21 cellular contexts compared by ENCODE assay signal in the genomic region with DNA sequence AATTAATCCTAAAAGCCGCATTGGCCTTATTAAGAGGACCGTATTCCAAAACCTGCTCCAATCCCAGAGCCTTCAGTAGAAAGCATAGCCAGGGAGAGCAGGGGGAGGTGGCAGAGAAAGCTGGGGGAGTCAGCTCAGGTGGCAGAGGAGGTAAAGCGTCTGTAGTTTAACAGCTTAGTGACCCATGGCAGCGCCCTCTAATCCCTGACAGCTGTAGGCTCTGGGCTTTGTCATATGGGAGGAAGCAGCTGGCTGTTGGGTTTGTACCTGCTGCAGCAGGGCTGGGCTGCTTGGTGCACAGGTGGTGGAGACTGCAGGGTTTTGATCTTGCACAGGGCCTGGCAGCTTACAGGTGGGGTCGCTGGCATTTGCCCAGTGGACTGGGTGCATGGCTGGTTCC. TPM values are rescaled to one million over a fixed set of nuclear protein-coding genes. Genes with fewer than 3 reads are reported as not detected.
DNase-seq lines count a peak whose midpoint lies in the region; ATAC-seq, FAIRE-seq and TF ChIP-seq lines count a peak whose summit lies in the region.
"Had no signal": no experiment of that assay in that cellular context is flagged by ENCODE, and none has a peak within 500 bp of the region (broad histone marks: within the 10 kb centered on the region; RNA-seq: fewer than 3 reads in every experiment).

No MANE protein-coding gene starts in this region.

- intact Hi-C loops in activated CD4-positive, alpha-beta T cell treated with anti-CD3 and anti-CD28 coated beads, Interleukin-2, amount 10 ng/mL, durations not matched to agents 24 days and 14 days (cut with micrococcal nuclease): no loop called here

- ATAC-seq in HG02623 (IDR thresholded peaks at IDR 0.05; ENCODE audit: unreplicated experiment): no peak
- ATAC-seq in GM21723 (IDR thresholded peaks at IDR 0.05; ENCODE audit: unreplicated experiment): no peak
- ATAC-seq: Panc1, Right ventricle myocardium inferior, T-cell had no signal

- H3K27ac Mint-ChIP-seq in activated CD4-positive, alpha-beta T cell treated with anti-CD3 and anti-CD28 coated beads, Interleukin-2, amount 10 ng/mL, durations not matched to agents 24 days and 14 days: no peak overlapping the region
- H3K27ac Mint-ChIP-seq: T-cell had no signal

- no peak overlapping the region for H4K8ac ChIP-seq in H1 (ENCODE audit: extremely low read depth, insufficient read depth, low read length)

- H2BK12ac ChIP-seq in H1 (ENCODE audit: low read depth, low read length): no peak overlapping the region

- H3K23me2 ChIP-seq in H1 (ENCODE audit: low read depth, low read length): no peaks in the 10 kb centered on the region

- no peak overlapping the region for H2BK15ac ChIP-seq in H1 (ENCODE audit: low read length)

- peaks cover 0 to 3% (median 0%) of the 10 kb centered on the region in 4 experiments; a peak in 1 of 7 replicates for H3K27me3 ChIP-seq in H1 (replicated peaks in 1 of 4; ENCODE audit: control insufficient read depth in 3 of 4, extremely low read depth in 1 of 4, insufficient read depth in 3 of 4, low read length in 3 of 4)
- H3K27me3 ChIP-seq: MG63 had no signal

- FAIRE-seq in H1 (lab: Jason Lieb, UNC): no peak
- FAIRE-seq: A204.1 had no signal

- no peak overlapping the region for H3K4me3 Mint-ChIP-seq in activated CD4-positive, alpha-beta T cell treated with anti-CD3 and anti-CD28 coated beads, Interleukin-2, amount 10 ng/mL, durations not matched to agents 24 days and 14 days
- H3K4me3 Mint-ChIP-seq: T-cell had no signal

- H3K9me3 ChIP-seq in H1 (ENCODE audit: insufficient read depth in 2 of 2, low read depth in 1 of 2, low read length in 1 of 2): no peaks in the 10 kb centered on the region
- H3K9me3 ChIP-seq: MG63 had no signal

- H3K14ac ChIP-seq in H1 (ENCODE audit: insufficient read length): no peak overlapping the region

- POLR2A ChIA-PET in H1 (lab: Charles Lee; ENCODE audit: partially characterized antibody): interaction anchor here (1.0 kb wide), 1 partner anchor 19 kb away, joined by 3 read pairs; no protein-coding TSS in a partner anchor

- no peaks in the 10 kb centered on the region for H3K9me3 Mint-ChIP-seq in activated CD4-positive, alpha-beta T cell treated with anti-CD3 and anti-CD28 coated beads, Interleukin-2, amount 10 ng/mL, durations not matched to agents 24 days and 14 days
- H3K9me3 Mint-ChIP-seq: T-cell had no signal

- no peak overlapping the region for H2BK20ac ChIP-seq in H1 (ENCODE audit: low read length)

- no peak overlapping the region for H3K4me3 ChIP-seq in H1 (ENCODE audit: extremely low read depth in 1 of 4, insufficient read depth in 2 of 4, low read depth in 3 of 4, low read length in 4 of 4)
- H3K4me3 ChIP-seq: MG63, SK-N-MC had no signal

- no peak overlapping the region for H4K91ac ChIP-seq in H1 (replicated peaks; ENCODE audit: insufficient read length, low read length)

- H3K23ac ChIP-seq in H1 (ENCODE audit: insufficient read length): no peak overlapping the region

- DNase-seq in D341Med (ENCODE audit: low spot score): peak; percentile 53
- DNase-seq in NAMALWA (ENCODE audit: low spot score): peak; percentile 31
- peak; percentile 98 for DNase-seq in NCI-H82 (lab: John Stamatoyannopoulos, UW)
- no peak for DNase-seq in H1 (ENCODE audit: low read depth in 1 of 2, low spot score in 2 of 2)
- DNase-seq in SKM-1 (lab: John Stamatoyannopoulos, UW; ENCODE audit: unreplicated experiment): no peak
- DNase-seq in activated CD4-positive, alpha-beta T cell treated with anti-CD3 and anti-CD28 coated beads, Interleukin-2, amount 10 ng/mL, durations not matched to agents 24 days and 14 days: no peak
- DNase-seq: C1 segment of cervical spinal cord, H7, IMR-90, Karpas-422, MG63, NCI-H1105 treated with DMSO at 0.1 percent for 48 hours, NCI-H187 treated with DMSO at 0.1 percent for 48 hours, NCI-H2227 treated with DMSO at 0.1 percent for 48 hours, T-cell had no signal

- H3K79me1 ChIP-seq in H1 (ENCODE audit: low read depth, low read length): no peaks in the 10 kb centered on the region

- H3K36me3 Mint-ChIP-seq in activated CD4-positive, alpha-beta T cell treated with anti-CD3 and anti-CD28 coated beads, Interleukin-2, amount 10 ng/mL, durations not matched to agents 24 days and 14 days (ENCODE audit: low read depth): no peaks in the 10 kb centered on the region
- H3K36me3 Mint-ChIP-seq: T-cell had no signal

- H3K27ac ChIP-seq in H1 (ENCODE audit: low read depth, low read length): no peak overlapping the region
- H3K27ac ChIP-seq: SK-N-MC had no signal

- no peaks in the 10 kb centered on the region for H4K20me1 ChIP-seq in H1 (replicated peaks in 1 of 2; ENCODE audit: control insufficient read depth in 1 of 2, insufficient read depth in 2 of 2, low read length in 2 of 2)

- no peak overlapping the region for H3K18ac ChIP-seq in H1 (ENCODE audit: extremely low read depth, low read length)

- H3K79me2 ChIP-seq in H1 (ENCODE audit: control insufficient read depth in 1 of 2, insufficient read depth in 2 of 2, low read length in 2 of 2): no peaks in the 10 kb centered on the region

- H3K4me2 ChIP-seq in H1 (ENCODE audit: insufficient read depth in 1 of 2, low read depth in 2 of 2, low read length in 2 of 2): no peak overlapping the region

- H2AFZ ChIP-seq in H1 (ENCODE audit: low read length): no peak overlapping the region

- H2BK5ac ChIP-seq in H1 (ENCODE audit: low read depth, low read length): no peak overlapping the region

- no peak overlapping the region for H2AK5ac ChIP-seq in H1 (ENCODE audit: low read depth, low read length)

- peaks cover 19% of the 10 kb centered on the region for H3K27me3 Mint-ChIP-seq in activated CD4-positive, alpha-beta T cell treated with anti-CD3 and anti-CD28 coated beads, Interleukin-2, amount 10 ng/mL, durations not matched to agents 24 days and 14 days

- no peak overlapping the region for H2BK120ac ChIP-seq in H1 (replicated peaks; ENCODE audit: low read depth, low read length)

- CTCF ChIA-PET in H1 (lab: Charles Lee; ENCODE audit: partially characterized antibody): interaction anchor here (1.3 to 1.5 kb wide), 2 partner anchors 9 kb away, joined by 3 to 8 read pairs; no protein-coding TSS in a partner anchor

- H3K9ac ChIP-seq in H1 (replicated peaks in 1 of 4; ENCODE audit: extremely low read depth in 1 of 4, low read depth in 3 of 4, low read length in 3 of 4): no peak overlapping the region

- no peaks in the 10 kb centered on the region for H3K4me1 Mint-ChIP-seq in activated CD4-positive, alpha-beta T cell treated with anti-CD3 and anti-CD28 coated beads, Interleukin-2, amount 10 ng/mL, durations not matched to agents 24 days and 14 days
- H3K4me1 Mint-ChIP-seq: T-cell had no signal

- H3K56ac ChIP-seq in H1 (replicated peaks; ENCODE audit: insufficient read length, low read depth, low read length): no peak overlapping the region

- no peak for TF ChIP-seq EP300 in H1 (IDR thresholded peaks at IDR 0.05; ENCODE audit: borderline replicate concordance in 1 of 2, low read depth in 2 of 2, low read length in 2 of 2)

- 75% methylated on average over 5 of the region's 5 CpGs; no CpG with 5 or more reads in 1 of the 2 experiments for WGBS in H1 (ENCODE audit: extremely low coverage in 1 of 2, insufficient coverage in 1 of 2, insufficient read length in 1 of 2, insufficient replicate concordance in 2 of 2, low coverage in 1 of 2, low lambda C conversion rate in 2 of 2, missing lambda C conversion rate in 1 of 2), 2 experiments

- no peak for TF ChIP-seq CTCF in H1 (IDR thresholded peaks at IDR 0.05; ENCODE audit: control extremely low read depth in 1 of 3, insufficient read depth in 1 of 3, low read depth in 1 of 3, low read length in 3 of 3)

- no peak overlapping the region for H3K4ac ChIP-seq in H1 (replicated peaks; ENCODE audit: insufficient read length, low read depth, low read length)

- TF ChIP-seq POLR2A in H1 (IDR thresholded peaks at IDR 0.05; ENCODE audit: control extremely low read depth in 1 of 2, low read depth in 2 of 2, low read length in 2 of 2): no peak

- no peak overlapping the region for H4K5ac ChIP-seq in H1 (ENCODE audit: insufficient read length, low read depth, low read length)

- peaks cover 0 to 4% (median 0%) of the 10 kb centered on the region in 4 experiments; a peak in 1 of 7 replicates for H3K4me1 ChIP-seq in H1 (replicated peaks in 1 of 4; ENCODE audit: control insufficient read depth in 3 of 4, insufficient read depth in 4 of 4, low read length in 3 of 4)

- H3K36me3 ChIP-seq in H1 (ENCODE audit: control insufficient read depth in 2 of 4, insufficient read depth in 4 of 4, low read length in 3 of 4): no peaks in the 10 kb centered on the region
- H3K36me3 ChIP-seq: MG63 had no signal

- no peak for TF ChIP-seq RAD21 in H1 (IDR thresholded peaks at IDR 0.05 in 1 of 2, conservative IDR thresholded peaks at IDR 0.05 in 1 of 2; ENCODE audit: low read depth in 2 of 2, low read length in 2 of 2)

TF ChIP-seq in H1, 55 proteins besides CTCF, POLR2A, EP300 and RAD21:
- TF ChIP-seq TCF12 (IDR thresholded peaks at IDR 0.05; ENCODE audit: low read depth, low read length) (peak; percentile 96), EGR1 (IDR thresholded peaks at IDR 0.05; ENCODE audit: borderline replicate concordance, low read depth, low read length) (no peak), POLR2AphosphoS5 (IDR thresholded peaks at IDR 0.05; ENCODE audit: low read depth, low read length) (peak; percentile 52; the same call in 1 of the 2 replicates)

RNA-seq across cellular contexts. Expression of a gene that starts 50.6 kb away (rescaled TPM):
- total RNA-seq in H1 (2021; fragmentation: NEBNext Ultra II Directional; extraction: Animal tissue kit (Norgen Biotek cat#: 25700)): 4.6 TPM in 2 replicates
- 7.0 and 8.0 TPM in 2 replicates for polyA plus RNA-seq in H1 (2011; rRNA removed)
- polyA plus RNA-seq in H1 (2011; cell fraction: cytosol; rRNA removed): 9.4 TPM
- polyA plus RNA-seq in H1 (2011; cell fraction: nucleus; rRNA removed): 16.0 TPM
- polyA plus RNA-seq in H1 (2012, experiment 1 of 2): 5.5 to 9.6 TPM (median 7.8 TPM) in 4 replicates
- 5.1 TPM for polyA plus RNA-seq in H1 (2012, experiment 2 of 2)
- polyA plus RNA-seq in H1 (2013, experiment 1 of 2): 3.4 TPM
- polyA plus RNA-seq in H1 (2013, experiment 2 of 2): 3.7 TPM
- 6.5 and 10.5 TPM in 2 replicates for polyA minus RNA-seq in H1 (2011; rRNA and poly(A)+ RNA removed)
- polyA minus RNA-seq in H1 (2011; cell fraction: cytosol; rRNA and poly(A)+ RNA removed): 3.9 TPM
- polyA minus RNA-seq in H1 (2011; cell fraction: nucleus; rRNA and poly(A)+ RNA removed): 10.5 TPM
- 0.17 and 0.49 TPM in 2 replicates for total RNA-seq in activated CD4-positive, alpha-beta T cell treated with anti-CD3 and anti-CD28 coated beads, Interleukin-2, amount 10 ng/mL, durations not matched to agents 24 days and 14 days
- total RNA-seq: IMR-90 had no signal
- polyA plus RNA-seq: IMR-90 had no signal

Comparison
In these comparisons a context has a peak if more than half of its experiments do, and no peak if none do; other contexts are left out.
1. DNase-seq: peak in D341Med (single experiment), NAMALWA (single experiment) and NCI-H82 (single experiment); none in H1 (0 of 2), SKM-1 (single experiment) and activated CD4-positive, alpha-beta T cell treated with anti-CD3 and anti-CD28 coated beads, Interleukin-2, amount 10 ng/mL, durations not matched to agents 24 days and 14 days (single experiment).